Comparison of ENCODE assay signal across 18 cellular contexts in the genomic region with DNA sequence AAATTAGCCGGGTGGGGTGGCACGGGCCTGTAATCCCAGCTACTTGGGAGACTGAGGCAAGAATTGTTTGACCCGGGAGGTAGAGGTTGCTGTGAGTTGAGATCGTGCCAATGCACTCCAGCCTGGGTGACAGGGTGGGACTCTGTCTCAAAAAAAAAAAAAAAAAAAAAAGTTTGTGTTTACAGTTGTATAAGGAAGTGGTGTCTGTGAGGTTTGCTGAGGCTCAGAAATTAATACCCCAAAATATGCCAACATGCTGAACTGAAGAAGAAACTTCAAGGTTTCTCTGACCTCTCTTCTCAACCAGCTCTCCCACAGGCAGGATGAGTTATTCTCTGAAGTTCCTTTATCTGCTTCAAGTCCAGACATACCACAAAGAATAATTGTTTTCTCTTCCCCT. TPM values are rescaled to one million over a fixed set of nuclear protein-coding genes. Genes with fewer than 3 reads are reported as not detected.
DNase-seq lines count a peak whose midpoint lies in the region; ATAC-seq, FAIRE-seq and TF ChIP-seq lines count a peak whose summit lies in the region.
"Had no signal": no experiment of that assay in that cellular context is flagged by ENCODE, and none has a peak within 500 bp of the region (broad histone marks: within the 10 kb centered on the region; RNA-seq: fewer than 3 reads in every experiment).

No MANE protein-coding gene starts in this region.

- no peak overlapping the region for H2BK5ac ChIP-seq in mesenchymal stem cell (ENCODE audit: low read depth, low read length, poor library complexity, severe bottlenecking)

- TF ChIP-seq EP300 in K562 (IDR thresholded peaks at IDR 0.05; ENCODE audit: low read length): no peak

- WGBS in K562 (ENCODE audit: insufficient coverage, low coverage, missing lambda C conversion rate): 66% methylated on average over 4 of the region's 4 CpGs
- WGBS in mesenchymal stem cell: 91% methylated on average over 4 of the region's 4 CpGs
- WGBS in thyroid gland, 2 donors: 58 to 70% methylated on average over 4 of the region's 4 CpGs

- H3K79me2 ChIP-seq in K562 (ENCODE audit: control insufficient read depth, insufficient read depth, low read length): no peaks in the 10 kb centered on the region

- TF ChIP-seq POLR2A in K562 (conservative IDR thresholded peaks at IDR 0.05) (no peak), thyroid gland (IDR thresholded peaks at IDR 0.05) (no peak)

- H4K91ac ChIP-seq in mesenchymal stem cell (ENCODE audit: low read length): no peak overlapping the region

- no peak overlapping the region for H2BK15ac ChIP-seq in mesenchymal stem cell (ENCODE audit: low read depth, poor library complexity, severe bottlenecking)

- H4K8ac ChIP-seq in mesenchymal stem cell (ENCODE audit: low read length): no peak overlapping the region

- H3K36me3 ChIP-seq in K562 (ENCODE audit: control insufficient read depth, insufficient read depth, low read length) (no peaks in the 10 kb centered on the region), mesenchymal stem cell (ENCODE audit: control insufficient read depth in 1 of 2, insufficient read depth in 2 of 2, low read depth in 1 of 2, low read length in 2 of 2) (no peaks in the 10 kb centered on the region), thyroid gland (no peaks in the 10 kb centered on the region)

- H3K27ac ChIP-seq in K562 (ENCODE audit: extremely low read depth, low read depth, low read length): no peak overlapping the region
- H3K27ac ChIP-seq in mesenchymal stem cell (ENCODE audit: low read length, poor library complexity, severe bottlenecking): no peak overlapping the region
- peak overlapping the region; percentile 91 to 96 (median 93) for H3K27ac ChIP-seq in thyroid gland

- H3K9me3 ChIP-seq in K562 (replicated peaks; ENCODE audit: control insufficient read depth, insufficient read depth, low read depth, low read length) (no peaks in the 10 kb centered on the region), mesenchymal stem cell (ENCODE audit: control insufficient read depth, low read length) (no peaks in the 10 kb centered on the region), thyroid gland (no peaks in the 10 kb centered on the region)

- H2BK120ac ChIP-seq in mesenchymal stem cell (ENCODE audit: low read depth, low read length): no peak overlapping the region

- TF ChIP-seq RAD21 in K562 (CRISPR knock-in tag; conservative IDR thresholded peaks at IDR 0.05 in 1 of 2, IDR thresholded peaks at IDR 0.05 in 1 of 2): no peak

- no peak overlapping the region for H2AK5ac ChIP-seq in mesenchymal stem cell (ENCODE audit: low read length, severe bottlenecking)

- in situ Hi-C loops in K562 (cut with MboI): no loop called here

- ATAC-seq in K562 (no peak), GM18519 (IDR thresholded peaks at IDR 0.05; ENCODE audit: low FRiP score, unreplicated experiment) (no peak)
- ATAC-seq: right cardiac atrium had no signal

- H3K79me1 ChIP-seq in mesenchymal stem cell (replicated peaks; ENCODE audit: low read length, poor library complexity, severe bottlenecking): no peaks in the 10 kb centered on the region

- H3K4me3 ChIP-seq in K562 (no peak overlapping the region), mesenchymal stem cell (ENCODE audit: insufficient read depth in 1 of 2, low read depth in 1 of 2, low read length in 2 of 2) (no peak overlapping the region), thyroid gland (replicated peaks in 1 of 3) (no peak overlapping the region)

- CTCF ChIA-PET in K562 (lab: Yijun Ruan, JAX; ENCODE audit: low intra/inter-chr PET ratio): interaction anchor here (0.6 to 0.7 kb wide), 2 partner anchors 9 to 76 kb away, joined by 5 to 7 read pairs; no protein-coding TSS in a partner anchor

- no peak overlapping the region for H3K9ac ChIP-seq in K562 (ENCODE audit: insufficient read depth in 1 of 2, low read depth in 2 of 2, low read length in 2 of 2)
- peak overlapping the region; percentile 89 for H3K9ac ChIP-seq in mesenchymal stem cell (ENCODE audit: low read length)

- intact Hi-C loops in K562 (cut with micrococcal nuclease) (loop anchor here (10.0 kb wide), 1 partner anchor 51 kb away; a partner anchor contains a TSS), thyroid gland (cut with DNase I) (no loop called here)

- BruUV-seq in K562 (replicated peaks; lab: Mats Ljungman, UMichigan): no TSS peak

- H3K27me3 ChIP-seq in K562 (ENCODE audit: control insufficient read depth in 2 of 2, insufficient read depth in 2 of 2, low read length in 2 of 2): no peaks in the 10 kb centered on the region
- H3K27me3 ChIP-seq in mesenchymal stem cell (ENCODE audit: control insufficient read depth in 1 of 2, insufficient read depth in 1 of 2, low read length in 2 of 2): peaks cover 0 to 9% of the 10 kb centered on the region in 2 experiments
- no peaks in the 10 kb centered on the region for H3K27me3 ChIP-seq in thyroid gland

- FAIRE-seq in K562 (lab: Jason Lieb, UNC): no peak
- no peak for FAIRE-seq in GM19239 (lab: Jason Lieb, UNC)
- FAIRE-seq: GM12892 had no signal

- POLR2A ChIA-PET in K562 (lab: Yijun Ruan, JAX): interaction anchor here (0.6 to 2.1 kb wide), 7 partner anchors 9 to 102 kb away, joined by 3 to 6 read pairs (median 4); a partner anchor contains a TSS

- no peak overlapping the region for H3K14ac ChIP-seq in mesenchymal stem cell (ENCODE audit: low read length in 2 of 2)

- no peaks in the 10 kb centered on the region for H4K20me1 ChIP-seq in K562 (replicated peaks; ENCODE audit: control insufficient read depth, insufficient read depth, low read length)

- H2BK12ac ChIP-seq in mesenchymal stem cell (ENCODE audit: low read length in 2 of 2): no peak overlapping the region

- H3K4me1 ChIP-seq in K562 (replicated peaks in 1 of 2; ENCODE audit: control insufficient read depth in 2 of 2, insufficient read depth in 2 of 2, low read length in 2 of 2): peaks cover 41 to 53% of the 10 kb centered on the region in 2 experiments
- no peaks in the 10 kb centered on the region for H3K4me1 ChIP-seq in mesenchymal stem cell (ENCODE audit: control insufficient read depth, insufficient read depth, low read depth, low read length)
- H3K4me1 ChIP-seq in thyroid gland: peaks cover 26 to 54% of the 10 kb centered on the region in 2 donors

- TF ChIP-seq CTCF in K562 (IDR thresholded peaks at IDR 0.05 in 2 of 3, conservative IDR thresholded peaks at IDR 0.05 in 1 of 3; ENCODE audit: insufficient read depth in 2 of 3, low read depth in 1 of 3, low read length in 3 of 3) (no peak), thyroid gland (IDR thresholded peaks at IDR 0.05) (no peak)

- H2AFZ ChIP-seq in K562 (ENCODE audit: low read depth, low read length): peak overlapping the region; percentile 15; the same call in 1 of the 2 replicates
- H2AFZ ChIP-seq in mesenchymal stem cell (ENCODE audit: low read depth, low read length): no peak overlapping the region

- no peak overlapping the region for H3K4me2 ChIP-seq in K562 (ENCODE audit: insufficient read depth, low read length)
- no peak overlapping the region for H3K4me2 ChIP-seq in mesenchymal stem cell (ENCODE audit: low read length, poor library complexity, severe bottlenecking)

- no peak overlapping the region for H3K4ac ChIP-seq in mesenchymal stem cell (ENCODE audit: low read depth in 1 of 2, low read length in 2 of 2)

- H3K23ac ChIP-seq in mesenchymal stem cell (ENCODE audit: low read length in 2 of 2): no peak overlapping the region

- no peaks in the 10 kb centered on the region for H3K9me1 ChIP-seq in K562 (ENCODE audit: control insufficient read depth, insufficient read depth, low read length)

- no peak overlapping the region for H3K18ac ChIP-seq in mesenchymal stem cell (ENCODE audit: low read depth in 1 of 2, low read length in 2 of 2)

- DNase-seq in MV-4-11 (lab: John Stamatoyannopoulos, UW) (peak; percentile 43), K562 (ENCODE audit: extremely low read depth in 1 of 4, low spot score in 3 of 4) (no peak), mesenchymal stem cell (no peak), thyroid gland (no peak), epidermal melanocyte (ENCODE audit: insufficient read length, low spot score) (no peak), GM19239 (ENCODE audit: insufficient read length, low spot score) (no peak), midbrain (lab: John Stamatoyannopoulos, UW) (no peak)
- DNase-seq: activated CD4-positive, CD25-positive, alpha-beta regulatory T cell treated with anti-CD3 and anti-CD28 coated beads, Interleukin-2, amount 50 U/mL, for 72 hours; activated naive CD4-positive, alpha-beta T cell treated with Interleukin-2 at 50 U/mL for 16 hours; cortex of kidney; GF-D8; glutamatergic neuron; NCI-H1694 treated with DMSO at 0.1 percent for 48 hours; NCI-H510A treated with DMSO at 0.1 percent for 48 hours; right cardiac atrium; SHP77 treated with DMSO at 0.1 percent for 48 hours had no signal

RNA-seq across cellular contexts. Expression of a gene that starts 17.7 kb away (rescaled TPM):
- total RNA-seq in K562 (2011; cell fraction: chromatin; rRNA removed; ENCODE audit: low replicate concordance): 117 and 182 TPM in 2 replicates
- total RNA-seq in K562 (2011; cell fraction: nucleolus; rRNA removed): 141 and 154 TPM in 2 replicates
- total RNA-seq in K562 (2011; cell fraction: nucleoplasm; rRNA removed): 113 and 129 TPM in 2 replicates
- total RNA-seq in K562 (2014; rRNA removed) (50.2 and 62.5 TPM in 2 replicates), K562 (2014; rRNA removed; fragmentation: Illumina TruSeq; extraction: Trizol) (38.6 and 42.3 TPM in 2 replicates), K562 (2015; rRNA removed; fragmentation: Illumina TruSeq; extraction: Trizol) (77.9 and 80.1 TPM in 2 replicates), K562 (2021) (79.2 and 85.6 TPM in 2 replicates), thyroid gland (1 to 10 TPM in 2 of 4 donors, under 1 TPM in 2; 0.13 to 4.3 (median 0.91) TPM)
- polyA plus RNA-seq in K562 (2011; rRNA removed) (95.2 and 103 TPM in 2 replicates), K562 (2014; fragmentation: Illumina TruSeq; extraction: Trizol) (76.9 and 82.7 TPM in 2 replicates), K562 (2014; fragmentation: Nextera tagmentation; extraction: Ambion mirVana) (1 to 10 TPM; 1.3 to 2.2 TPM), K562 (2014; rRNA removed) (84.1 and 88.6 TPM in 2 replicates)
- 82.9 and 95.7 TPM in 2 replicates for polyA plus RNA-seq in K562 (2011; cell fraction: cytosol; rRNA removed)
- 255 and 308 TPM in 2 replicates for polyA plus RNA-seq in K562 (2011; cell fraction: nucleus; rRNA removed)
- 70.1 and 78.9 TPM in 2 replicates for polyA plus RNA-seq in K562 (2012)
- 91.4 and 99.3 TPM in 2 replicates for polyA minus RNA-seq in K562 (2011; rRNA and poly(A)+ RNA removed)
- 43.1 and 48.8 TPM in 2 replicates for polyA minus RNA-seq in K562 (2011; cell fraction: cytosol; rRNA and poly(A)+ RNA removed)
- 113 and 139 TPM in 2 replicates for polyA minus RNA-seq in K562 (2011; cell fraction: nucleus; rRNA and poly(A)+ RNA removed)
- polyA plus RNA-seq in mesenchymal stem cell (2013, experiment 1 of 2): 4.9 TPM
- polyA plus RNA-seq in mesenchymal stem cell (2013, experiment 2 of 2): 5.1 TPM

RNA-seq across cellular contexts. Expression of a gene that starts 36.9 kb away (rescaled TPM):
- 151 and 284 TPM in 2 replicates for total RNA-seq in K562 (2011; cell fraction: chromatin; rRNA removed; ENCODE audit: low replicate concordance)
- total RNA-seq in K562 (2011; cell fraction: nucleolus; rRNA removed): 158 and 171 TPM in 2 replicates
- 141 and 150 TPM in 2 replicates for total RNA-seq in K562 (2011; cell fraction: nucleoplasm; rRNA removed)
- 27.3 and 29.7 TPM in 2 replicates for total RNA-seq in K562 (2014; rRNA removed)
- total RNA-seq in K562 (2014; rRNA removed; fragmentation: Illumina TruSeq; extraction: Trizol): 16.2 and 20.8 TPM in 2 replicates
- total RNA-seq in K562 (2015; rRNA removed; fragmentation: Illumina TruSeq; extraction: Trizol): 29.6 and 33.7 TPM in 2 replicates
- total RNA-seq in K562 (2021): 42.1 and 43.2 TPM in 2 replicates
- 45.9 and 59.4 TPM in 2 replicates for polyA plus RNA-seq in K562 (2011; rRNA removed)
- 56.9 and 69.4 TPM in 2 replicates for polyA plus RNA-seq in K562 (2011; cell fraction: cytosol; rRNA removed)
- 359 and 410 TPM in 2 replicates for polyA plus RNA-seq in K562 (2011; cell fraction: nucleus; rRNA removed)
- polyA plus RNA-seq in K562 (2012): 42.7 and 85.4 TPM in 2 replicates
- 45.5 and 48.8 TPM in 2 replicates for polyA plus RNA-seq in K562 (2014; fragmentation: Illumina TruSeq; extraction: Trizol)
- polyA plus RNA-seq in K562 (2014; fragmentation: Nextera tagmentation; extraction: Ambion mirVana): 1 to 10 TPM; 3.7 to 4.0 TPM
- 60.8 and 64.2 TPM in 2 replicates for polyA plus RNA-seq in K562 (2014; rRNA removed)
- 21.9 and 26.4 TPM in 2 replicates for polyA minus RNA-seq in K562 (2011; rRNA and poly(A)+ RNA removed)
- 12.4 and 15.0 TPM in 2 replicates for polyA minus RNA-seq in K562 (2011; cell fraction: cytosol; rRNA and poly(A)+ RNA removed)
- 40.8 and 50.0 TPM in 2 replicates for polyA minus RNA-seq in K562 (2011; cell fraction: nucleus; rRNA and poly(A)+ RNA removed)
- polyA plus RNA-seq in mesenchymal stem cell (2013, experiment 1 of 2): 43.1 TPM
- 40.9 TPM for polyA plus RNA-seq in mesenchymal stem cell (2013, experiment 2 of 2)
- 100 to 1,000 TPM in 1 of 4 donors, 10 to 100 TPM in 3; 75.3 to 109 (median 88.5) TPM for total RNA-seq in thyroid gland

RNA-seq across cellular contexts. Expression of a gene that starts 44.0 kb away (rescaled TPM):
- 90.7 and 171 TPM in 2 replicates for total RNA-seq in K562 (2011; cell fraction: chromatin; rRNA removed; ENCODE audit: low replicate concordance)
- total RNA-seq in K562 (2011; cell fraction: nucleolus; rRNA removed): 247 and 251 TPM in 2 replicates
- 190 and 192 TPM in 2 replicates for total RNA-seq in K562 (2011; cell fraction: nucleoplasm; rRNA removed)
- 310 and 413 TPM in 2 replicates for total RNA-seq in K562 (2014; rRNA removed)
- 192 and 203 TPM in 2 replicates for total RNA-seq in K562 (2014; rRNA removed; fragmentation: Illumina TruSeq; extraction: Trizol)
- 316 and 317 TPM in 2 replicates for total RNA-seq in K562 (2015; rRNA removed; fragmentation: Illumina TruSeq; extraction: Trizol)
- 369 and 372 TPM in 2 replicates for total RNA-seq in K562 (2021)
- 166 and 178 TPM in 2 replicates for polyA plus RNA-seq in K562 (2011; rRNA removed)
- polyA plus RNA-seq in K562 (2011; cell fraction: cytosol; rRNA removed): 269 and 458 TPM in 2 replicates
- polyA plus RNA-seq in K562 (2011; cell fraction: nucleus; rRNA removed): 356 and 369 TPM in 2 replicates
- polyA plus RNA-seq in K562 (2012): 506 and 529 TPM in 2 replicates
- polyA plus RNA-seq in K562 (2014; fragmentation: Illumina TruSeq; extraction: Trizol): 264 and 434 TPM in 2 replicates
- 100 to 1,000 TPM; 653 to 682 TPM for polyA plus RNA-seq in K562 (2014; fragmentation: Nextera tagmentation; extraction: Ambion mirVana)
- polyA plus RNA-seq in K562 (2014; rRNA removed): 296 and 360 TPM in 2 replicates
- 142 and 158 TPM in 2 replicates for polyA minus RNA-seq in K562 (2011; rRNA and poly(A)+ RNA removed)
- 90.0 and 120 TPM in 2 replicates for polyA minus RNA-seq in K562 (2011; cell fraction: cytosol; rRNA and poly(A)+ RNA removed)
- polyA minus RNA-seq in K562 (2011; cell fraction: nucleus; rRNA and poly(A)+ RNA removed): 56.4 and 86.2 TPM in 2 replicates
- polyA plus RNA-seq in mesenchymal stem cell (2013, experiment 1 of 2): 472 TPM
- 480 TPM for polyA plus RNA-seq in mesenchymal stem cell (2013, experiment 2 of 2)
- total RNA-seq in thyroid gland: 100 to 1,000 TPM; 165 to 296 (median 257) TPM

RNA-seq across cellular contexts. Expression of a gene that starts 45.9 kb away (rescaled TPM):
- 66.9 and 126 TPM in 2 replicates for total RNA-seq in K562 (2011; cell fraction: chromatin; rRNA removed; ENCODE audit: low replicate concordance)
- 33.0 and 37.9 TPM in 2 replicates for total RNA-seq in K562 (2011; cell fraction: nucleolus; rRNA removed)
- total RNA-seq in K562 (2011; cell fraction: nucleoplasm; rRNA removed): 43.4 and 59.2 TPM in 2 replicates
- total RNA-seq in K562 (2014; rRNA removed) (2.5 and 2.9 TPM in 2 replicates), K562 (2014; rRNA removed; fragmentation: Illumina TruSeq; extraction: Trizol) (1.9 and 2.6 TPM in 2 replicates), K562 (2015; rRNA removed; fragmentation: Illumina TruSeq; extraction: Trizol) (3.2 and 3.8 TPM in 2 replicates), K562 (2021) (15.2 and 22.8 TPM in 2 replicates), thyroid gland (10 to 100 TPM in 3 of 4 donors, 1 to 10 TPM in 1; 10.0 to 15.3 (median 12.2) TPM)
- polyA plus RNA-seq in K562 (2011; rRNA removed) (4.4 and 8.2 TPM in 2 replicates), K562 (2014; fragmentation: Illumina TruSeq; extraction: Trizol) (13.9 and 14.2 TPM in 2 replicates), K562 (2014; fragmentation: Nextera tagmentation; extraction: Ambion mirVana) (under 1 TPM; 0.01 to 0.06 TPM), K562 (2014; rRNA removed) (14.2 and 14.6 TPM in 2 replicates)
- polyA plus RNA-seq in K562 (2011; cell fraction: cytosol; rRNA removed): 2.7 and 2.8 TPM in 2 replicates
- 51.0 and 114 TPM in 2 replicates for polyA plus RNA-seq in K562 (2011; cell fraction: nucleus; rRNA removed)
- 15.7 and 22.6 TPM in 2 replicates for polyA plus RNA-seq in K562 (2012)
- polyA minus RNA-seq in K562 (2011; rRNA and poly(A)+ RNA removed): 4.1 and 4.2 TPM in 2 replicates
- 3.9 and 4.4 TPM in 2 replicates for polyA minus RNA-seq in K562 (2011; cell fraction: cytosol; rRNA and poly(A)+ RNA removed)
- polyA minus RNA-seq in K562 (2011; cell fraction: nucleus; rRNA and poly(A)+ RNA removed): 10.8 and 12.3 TPM in 2 replicates
- 18.5 TPM for polyA plus RNA-seq in mesenchymal stem cell (2013, experiment 1 of 2)
- polyA plus RNA-seq in mesenchymal stem cell (2013, experiment 2 of 2): 19.0 TPM

RNA-seq across cellular contexts. Expression of a gene that starts 51.2 kb away (rescaled TPM):
- 51.6 and 76.0 TPM in 2 replicates for total RNA-seq in K562 (2011; cell fraction: chromatin; rRNA removed; ENCODE audit: low replicate concordance)
- total RNA-seq in K562 (2011; cell fraction: nucleolus; rRNA removed): 39.7 and 45.7 TPM in 2 replicates
- 38.2 and 40.6 TPM in 2 replicates for total RNA-seq in K562 (2011; cell fraction: nucleoplasm; rRNA removed)
- total RNA-seq in K562 (2014; rRNA removed): 80.6 and 122 TPM in 2 replicates
- 61.7 and 68.7 TPM in 2 replicates for total RNA-seq in K562 (2014; rRNA removed; fragmentation: Illumina TruSeq; extraction: Trizol)
- 59.9 and 66.6 TPM in 2 replicates for total RNA-seq in K562 (2015; rRNA removed; fragmentation: Illumina TruSeq; extraction: Trizol)
- total RNA-seq in K562 (2021): 69.0 and 70.6 TPM in 2 replicates
- polyA plus RNA-seq in K562 (2011; rRNA removed): 22.8 and 32.4 TPM in 2 replicates
- polyA plus RNA-seq in K562 (2011; cell fraction: cytosol; rRNA removed): 19.5 and 25.8 TPM in 2 replicates
- 106 and 140 TPM in 2 replicates for polyA plus RNA-seq in K562 (2011; cell fraction: nucleus; rRNA removed)
- 73.3 and 129 TPM in 2 replicates for polyA plus RNA-seq in K562 (2012)
- 101 and 104 TPM in 2 replicates for polyA plus RNA-seq in K562 (2014; fragmentation: Illumina TruSeq; extraction: Trizol)
- polyA plus RNA-seq in K562 (2014; fragmentation: Nextera tagmentation; extraction: Ambion mirVana): 100 to 1,000 TPM in 1 of 2 experiments, 10 to 100 TPM in 1; 41.5 to 144 TPM
- polyA plus RNA-seq in K562 (2014; rRNA removed): 47.4 and 67.2 TPM in 2 replicates
- polyA minus RNA-seq in K562 (2011; rRNA and poly(A)+ RNA removed): 11.5 and 12.0 TPM in 2 replicates
- polyA minus RNA-seq in K562 (2011; cell fraction: cytosol; rRNA and poly(A)+ RNA removed): 17.0 and 19.9 TPM in 2 replicates
- 34.1 and 35.5 TPM in 2 replicates for polyA minus RNA-seq in K562 (2011; cell fraction: nucleus; rRNA and poly(A)+ RNA removed)
- polyA plus RNA-seq in mesenchymal stem cell (2013, experiment 1 of 2): 35.8 TPM
- 34.9 TPM for polyA plus RNA-seq in mesenchymal stem cell (2013, experiment 2 of 2)
- total RNA-seq in thyroid gland: 10 to 100 TPM; 33.7 to 53.2 (median 38.9) TPM

Comparison
In these comparisons a context has a peak if more than half of its experiments do, and no peak if none do; other contexts are left out.
1. H3K27ac ChIP-seq: peak in thyroid gland (3 of 3); none in K562 (single experiment) and mesenchymal stem cell (single experiment).
2. RNA of a gene that starts 17.7 kb away (total RNA-seq): 38.6 to 182 TPM in K562; 0.13 to 4.3 TPM in thyroid gland; every median in the first group is over 4 times any median in the second.